Comparison of ENCODE assay signal across 12 cellular contexts in the genomic region with DNA sequence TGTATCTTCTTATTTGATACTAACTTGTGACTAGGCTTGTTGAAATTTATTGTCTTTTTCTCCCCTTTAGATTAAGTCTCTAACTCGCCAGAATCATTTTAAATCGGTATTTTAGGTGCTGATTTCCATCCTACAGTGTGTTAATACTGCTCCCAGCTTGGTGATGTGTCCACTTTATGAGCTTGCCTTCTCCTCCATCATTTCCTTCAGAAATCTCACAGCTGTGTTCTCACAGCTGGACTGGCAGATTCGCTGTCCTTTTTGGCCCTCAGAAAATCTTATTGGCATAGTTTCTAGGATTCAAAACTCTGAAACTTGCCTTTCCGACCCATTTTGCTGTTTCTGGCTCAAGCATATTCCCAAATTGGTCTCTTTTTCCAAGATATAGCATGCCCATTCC.
"Had no signal": no experiment of that assay in that cellular context is flagged by ENCODE, and none has a peak within 500 bp of the region (broad histone marks: within the 10 kb centered on the region; RNA-seq: fewer than 3 reads in every experiment).

No MANE protein-coding gene starts in this region.

- H3K36me3 ChIP-seq: esophagus muscularis mucosa, lower lobe of right lung, spleen had no signal

- H3K4me1 ChIP-seq: lower lobe of right lung, spleen had no signal

- H3K4me3 ChIP-seq: esophagus muscularis mucosa, lower lobe of right lung, spleen had no signal

- H3K4me3 Mint-ChIP-seq: activated CD4-positive, alpha-beta memory T cell treated with anti-CD3 and anti-CD28 coated beads for 36 hours; activated naive CD8-positive, alpha-beta T cell treated with anti-CD3 and anti-CD28 coated beads for 36 hours; activated T-cell treated with anti-CD3 and anti-CD28 coated beads, Interleukin-2, amount 50 U/mL, for 4 hours; naive thymus-derived CD4-positive, alpha-beta T cell; stimulated activated naive CD8-positive, alpha-beta T cell treated with anti-CD3 and anti-CD28 coated beads, Interleukin-15, Interleukin-2, amounts not matched to agents 100 ng/mL and 50 ng/mL, for 24 hours had no signal

- DNase-seq: activated CD4-positive, alpha-beta memory T cell treated with anti-CD3 and anti-CD28 coated beads for 36 hours; activated gamma-delta T cell; activated naive CD8-positive, alpha-beta T cell treated with anti-CD3 and anti-CD28 coated beads for 36 hours; activated T-cell treated with anti-CD3 and anti-CD28 coated beads, Interleukin-2, amount 50 U/mL, for 4 hours; hippocampal formation; lower lobe of right lung; naive thymus-derived CD4-positive, alpha-beta T cell; spleen; stimulated activated CD4-positive, alpha-beta T cell treated with anti-CD3 and anti-CD28 coated beads, Interleukin-2, amount 100 ng/mL, for 24 hours; SW 1271 had no signal

- ATAC-seq: activated T-cell treated with anti-CD3 and anti-CD28 coated beads, Interleukin-2, amount 50 U/mL, for 4 hours; lower lobe of right lung; naive thymus-derived CD4-positive, alpha-beta T cell had no signal

- H3K9me3 Mint-ChIP-seq: activated CD4-positive, alpha-beta memory T cell treated with anti-CD3 and anti-CD28 coated beads for 36 hours; activated naive CD8-positive, alpha-beta T cell treated with anti-CD3 and anti-CD28 coated beads for 36 hours; activated T-cell treated with anti-CD3 and anti-CD28 coated beads, Interleukin-2, amount 50 U/mL, for 4 hours; stimulated activated naive CD8-positive, alpha-beta T cell treated with anti-CD3 and anti-CD28 coated beads, Interleukin-15, Interleukin-2, amounts not matched to agents 100 ng/mL and 50 ng/mL, for 24 hours had no signal

- H3K27me3 ChIP-seq: esophagus muscularis mucosa, spleen had no signal

- H3K27ac ChIP-seq: lower lobe of right lung, spleen had no signal

- H3K27me3 Mint-ChIP-seq: activated naive CD8-positive, alpha-beta T cell treated with anti-CD3 and anti-CD28 coated beads for 36 hours; stimulated activated naive CD8-positive, alpha-beta T cell treated with anti-CD3 and anti-CD28 coated beads, Interleukin-15, Interleukin-2, amounts not matched to agents 100 ng/mL and 50 ng/mL, for 24 hours had no signal

- H3K27ac Mint-ChIP-seq: activated CD4-positive, alpha-beta memory T cell treated with anti-CD3 and anti-CD28 coated beads for 36 hours; activated naive CD8-positive, alpha-beta T cell treated with anti-CD3 and anti-CD28 coated beads for 36 hours; naive thymus-derived CD4-positive, alpha-beta T cell; stimulated activated naive CD8-positive, alpha-beta T cell treated with anti-CD3 and anti-CD28 coated beads, Interleukin-15, Interleukin-2, amounts not matched to agents 100 ng/mL and 50 ng/mL, for 24 hours had no signal

- H3K9me3 ChIP-seq: esophagus muscularis mucosa, lower lobe of right lung, spleen had no signal

- H3K4me1 Mint-ChIP-seq: activated naive CD8-positive, alpha-beta T cell treated with anti-CD3 and anti-CD28 coated beads for 36 hours; naive thymus-derived CD4-positive, alpha-beta T cell had no signal

- H3K36me3 Mint-ChIP-seq: activated CD4-positive, alpha-beta memory T cell treated with anti-CD3 and anti-CD28 coated beads for 36 hours; activated naive CD8-positive, alpha-beta T cell treated with anti-CD3 and anti-CD28 coated beads for 36 hours had no signal
